ENCODE assay signal across 1 cellular context in the genomic region with DNA sequence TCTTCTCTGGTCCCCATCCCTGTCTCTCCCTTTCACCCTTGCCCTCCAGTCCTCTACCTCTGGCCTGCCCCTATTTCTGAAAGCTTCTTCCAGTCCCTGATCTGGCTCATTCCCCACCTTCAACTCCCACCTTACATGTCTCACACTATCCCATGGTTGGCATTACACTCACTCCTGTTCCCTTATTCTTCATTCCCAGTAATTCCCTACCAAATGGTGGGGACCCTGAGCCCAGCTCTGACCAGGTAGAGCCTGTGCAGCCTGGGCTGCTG.
TF ChIP-seq lines count a peak whose summit lies in the region.

No MANE protein-coding gene starts in this region.

TF ChIP-seq in H1, 55 proteins besides CTCF, POLR2A, EP300 and RAD21:
- TF ChIP-seq SIRT6 (IDR thresholded peaks at IDR 0.05; ENCODE audit: low read length) (no peak), ZNF274 (IDR thresholded peaks at IDR 0.05; ENCODE audit: borderline replicate concordance, extremely low read depth, low read length) (no peak), POU5F1 (IDR thresholded peaks at IDR 0.05; ENCODE audit: low read depth, low read length) (no peak), KDM5A (IDR thresholded peaks at IDR 0.05; ENCODE audit: low read length) (no peak), HDAC6 (IDR thresholded peaks at IDR 0.05; ENCODE audit: low read depth, low read length) (no peak), SIN3A (conservative IDR thresholded peaks at IDR 0.05 in 1 of 2, IDR thresholded peaks at IDR 0.05 in 1 of 2; ENCODE audit: low read depth in 1 of 2, low read length in 2 of 2) (no peak), EZH2 (IDR thresholded peaks at IDR 0.05; ENCODE audit: low read depth, low read length, severe bottlenecking) (peak; percentile 52), NRF1 (IDR thresholded peaks at IDR 0.05; ENCODE audit: low read depth, low read length) (no peak), SUZ12 (IDR thresholded peaks at IDR 0.05; ENCODE audit: low read length) (peak; percentile 47; the same call in 1 of the 2 replicates)
- TF ChIP-seq, protein P1, sequence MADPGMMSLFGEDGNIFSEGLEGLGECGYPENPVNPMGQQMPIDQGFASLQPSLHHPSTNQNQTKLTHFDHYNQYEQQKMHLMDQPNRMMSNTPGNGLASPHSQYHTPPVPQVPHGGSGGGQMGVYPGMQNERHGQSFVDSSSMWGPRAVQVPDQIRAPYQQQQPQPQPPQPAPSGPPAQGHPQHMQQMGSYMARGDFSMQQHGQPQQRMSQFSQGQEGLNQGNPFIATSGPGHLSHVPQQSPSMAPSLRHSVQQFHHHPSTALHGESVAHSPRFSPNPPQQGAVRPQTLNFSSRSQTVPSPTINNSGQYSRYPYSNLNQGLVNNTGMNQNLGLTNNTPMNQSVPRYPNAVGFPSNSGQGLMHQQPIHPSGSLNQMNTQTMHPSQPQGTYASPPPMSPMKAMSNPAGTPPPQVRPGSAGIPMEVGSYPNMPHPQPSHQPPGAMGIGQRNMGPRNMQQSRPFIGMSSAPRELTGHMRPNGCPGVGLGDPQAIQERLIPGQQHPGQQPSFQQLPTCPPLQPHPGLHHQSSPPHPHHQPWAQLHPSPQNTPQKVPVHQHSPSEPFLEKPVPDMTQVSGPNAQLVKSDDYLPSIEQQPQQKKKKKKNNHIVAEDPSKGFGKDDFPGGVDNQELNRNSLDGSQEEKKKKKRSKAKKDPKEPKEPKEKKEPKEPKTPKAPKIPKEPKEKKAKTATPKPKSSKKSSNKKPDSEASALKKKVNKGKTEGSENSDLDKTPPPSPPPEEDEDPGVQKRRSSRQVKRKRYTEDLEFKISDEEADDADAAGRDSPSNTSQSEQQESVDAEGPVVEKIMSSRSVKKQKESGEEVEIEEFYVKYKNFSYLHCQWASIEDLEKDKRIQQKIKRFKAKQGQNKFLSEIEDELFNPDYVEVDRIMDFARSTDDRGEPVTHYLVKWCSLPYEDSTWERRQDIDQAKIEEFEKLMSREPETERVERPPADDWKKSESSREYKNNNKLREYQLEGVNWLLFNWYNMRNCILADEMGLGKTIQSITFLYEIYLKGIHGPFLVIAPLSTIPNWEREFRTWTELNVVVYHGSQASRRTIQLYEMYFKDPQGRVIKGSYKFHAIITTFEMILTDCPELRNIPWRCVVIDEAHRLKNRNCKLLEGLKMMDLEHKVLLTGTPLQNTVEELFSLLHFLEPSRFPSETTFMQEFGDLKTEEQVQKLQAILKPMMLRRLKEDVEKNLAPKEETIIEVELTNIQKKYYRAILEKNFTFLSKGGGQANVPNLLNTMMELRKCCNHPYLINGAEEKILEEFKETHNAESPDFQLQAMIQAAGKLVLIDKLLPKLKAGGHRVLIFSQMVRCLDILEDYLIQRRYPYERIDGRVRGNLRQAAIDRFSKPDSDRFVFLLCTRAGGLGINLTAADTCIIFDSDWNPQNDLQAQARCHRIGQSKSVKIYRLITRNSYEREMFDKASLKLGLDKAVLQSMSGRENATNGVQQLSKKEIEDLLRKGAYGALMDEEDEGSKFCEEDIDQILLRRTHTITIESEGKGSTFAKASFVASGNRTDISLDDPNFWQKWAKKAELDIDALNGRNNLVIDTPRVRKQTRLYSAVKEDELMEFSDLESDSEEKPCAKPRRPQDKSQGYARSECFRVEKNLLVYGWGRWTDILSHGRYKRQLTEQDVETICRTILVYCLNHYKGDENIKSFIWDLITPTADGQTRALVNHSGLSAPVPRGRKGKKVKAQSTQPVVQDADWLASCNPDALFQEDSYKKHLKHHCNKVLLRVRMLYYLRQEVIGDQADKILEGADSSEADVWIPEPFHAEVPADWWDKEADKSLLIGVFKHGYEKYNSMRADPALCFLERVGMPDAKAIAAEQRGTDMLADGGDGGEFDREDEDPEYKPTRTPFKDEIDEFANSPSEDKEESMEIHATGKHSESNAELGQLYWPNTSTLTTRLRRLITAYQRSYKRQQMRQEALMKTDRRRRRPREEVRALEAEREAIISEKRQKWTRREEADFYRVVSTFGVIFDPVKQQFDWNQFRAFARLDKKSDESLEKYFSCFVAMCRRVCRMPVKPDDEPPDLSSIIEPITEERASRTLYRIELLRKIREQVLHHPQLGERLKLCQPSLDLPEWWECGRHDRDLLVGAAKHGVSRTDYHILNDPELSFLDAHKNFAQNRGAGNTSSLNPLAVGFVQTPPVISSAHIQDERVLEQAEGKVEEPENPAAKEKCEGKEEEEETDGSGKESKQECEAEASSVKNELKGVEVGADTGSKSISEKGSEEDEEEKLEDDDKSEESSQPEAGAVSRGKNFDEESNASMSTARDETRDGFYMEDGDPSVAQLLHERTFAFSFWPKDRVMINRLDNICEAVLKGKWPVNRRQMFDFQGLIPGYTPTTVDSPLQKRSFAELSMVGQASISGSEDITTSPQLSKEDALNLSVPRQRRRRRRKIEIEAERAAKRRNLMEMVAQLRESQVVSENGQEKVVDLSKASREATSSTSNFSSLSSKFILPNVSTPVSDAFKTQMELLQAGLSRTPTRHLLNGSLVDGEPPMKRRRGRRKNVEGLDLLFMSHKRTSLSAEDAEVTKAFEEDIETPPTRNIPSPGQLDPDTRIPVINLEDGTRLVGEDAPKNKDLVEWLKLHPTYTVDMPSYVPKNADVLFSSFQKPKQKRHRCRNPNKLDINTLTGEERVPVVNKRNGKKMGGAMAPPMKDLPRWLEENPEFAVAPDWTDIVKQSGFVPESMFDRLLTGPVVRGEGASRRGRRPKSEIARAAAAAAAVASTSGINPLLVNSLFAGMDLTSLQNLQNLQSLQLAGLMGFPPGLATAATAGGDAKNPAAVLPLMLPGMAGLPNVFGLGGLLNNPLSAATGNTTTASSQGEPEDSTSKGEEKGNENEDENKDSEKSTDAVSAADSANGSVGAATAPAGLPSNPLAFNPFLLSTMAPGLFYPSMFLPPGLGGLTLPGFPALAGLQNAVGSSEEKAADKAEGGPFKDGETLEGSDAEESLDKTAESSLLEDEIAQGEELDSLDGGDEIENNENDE (IDR thresholded peaks at IDR 0.05; ENCODE audit: insufficient replicate concordance, low read length): no peak
